26 cellular contexts compared by ENCODE assay signal in the genomic region with DNA sequence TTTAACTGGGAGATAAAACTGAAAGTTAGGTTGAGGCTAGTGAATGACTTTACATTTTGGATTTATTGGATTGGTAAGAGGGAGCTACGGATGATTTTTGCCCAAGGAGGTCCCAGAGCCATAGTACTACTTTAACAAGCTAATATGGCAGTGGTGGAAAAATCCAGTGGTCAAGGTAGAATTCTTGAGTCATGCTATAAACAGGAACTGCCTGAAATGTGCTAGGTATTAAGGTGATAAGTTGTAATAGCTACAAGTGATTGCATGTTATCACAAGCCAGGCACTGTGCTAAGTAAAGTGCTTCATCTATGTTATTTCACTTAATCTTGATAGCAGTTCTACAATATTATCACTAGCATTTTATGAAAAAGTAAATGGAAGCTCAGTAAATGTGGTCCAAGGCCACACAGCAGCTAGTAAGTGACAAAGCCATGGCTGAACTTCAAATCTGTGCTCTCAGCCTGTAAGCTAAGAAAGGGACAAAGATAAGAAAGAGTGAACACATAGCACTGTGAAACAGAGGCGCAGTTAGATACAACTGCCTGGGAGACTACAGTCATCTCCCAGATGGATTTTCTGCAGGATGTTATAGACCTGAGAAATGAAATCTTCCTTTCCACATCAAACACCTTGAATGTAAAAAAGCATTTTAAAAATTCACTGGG.
"Had no signal": no experiment of that assay in that cellular context is flagged by ENCODE, and none has a peak within 500 bp of the region (broad histone marks: within the 10 kb centered on the region; RNA-seq: fewer than 3 reads in every experiment).

No MANE protein-coding gene starts in this region.

- DNase-seq: activated CD4-positive, alpha-beta T cell treated with anti-CD3 and anti-CD28 coated beads for 48 hours; activated CD4-positive, alpha-beta T cell treated with anti-CD3 and anti-CD28 coated beads, Interleukin-2, amount 50 U/mL, for 4 hours; activated CD4-positive, CD25-positive, alpha-beta regulatory T cell treated with anti-CD3 and anti-CD28 coated beads, Interleukin-2, amount 50 U/mL, for 72 hours; activated CD8-positive, alpha-beta memory T cell treated with anti-CD3 and anti-CD28 coated beads, Interleukin-2, amount 50 U/mL, for 48 hours; activated CD8-positive, alpha-beta T cell treated with anti-CD3 and anti-CD28 coated beads, Interleukin-2, amount 10 ng/mL, durations not matched to agents 7 days and 5 days; activated effector memory CD4-positive, alpha-beta T cell treated with anti-CD3 and anti-CD28 coated beads, Interleukin-2, amount 50 U/mL, for 16 hours; activated naive CD4-positive, alpha-beta T cell treated with Interleukin-2 at 50 U/mL for 16 hours; activated naive CD8-positive, alpha-beta T cell treated with anti-CD3 and anti-CD28 coated beads, Interleukin-2, amount 50 U/mL, for 24 hours; activated T-cell treated with anti-CD3 and anti-CD28 coated beads, Interleukin-2, amount 50 U/mL, for 1 hour; amygdala; caudate nucleus; MG63; MV-4-11; NCI-H1092 treated with DMSO at 0.1 percent for 48 hours; NCI-H1417 treated with DMSO at 0.1 percent for 48 hours; NCI-H1694; NCI-H2029; NCI-H345; NCI-H510A; NCI-H526 treated with DMSO at 0.1 percent for 48 hours; NCI-H82; Peyer's patch; SHP77 treated with DMSO at 0.1 percent for 48 hours had no signal

- FAIRE-seq: astrocyte had no signal

- H3K4me3 ChIP-seq: MG63, Peyer's patch had no signal

- ATAC-seq: activated CD8-positive, alpha-beta T cell treated with anti-CD3 and anti-CD28 coated beads, Interleukin-2, amount 10 ng/mL, durations not matched to agents 7 days and 5 days; activated naive CD4-positive, alpha-beta T cell treated with anti-CD3 and anti-CD28 coated beads, Interleukin-2, amount 50 U/mL, for 72 hours; activated naive CD8-positive, alpha-beta T cell treated with anti-CD3 and anti-CD28 coated beads, Interleukin-2, amount 50 U/mL, for 24 hours; WTC11 had no signal
